ENCODE assay signal across 1 cellular context in the genomic region with DNA sequence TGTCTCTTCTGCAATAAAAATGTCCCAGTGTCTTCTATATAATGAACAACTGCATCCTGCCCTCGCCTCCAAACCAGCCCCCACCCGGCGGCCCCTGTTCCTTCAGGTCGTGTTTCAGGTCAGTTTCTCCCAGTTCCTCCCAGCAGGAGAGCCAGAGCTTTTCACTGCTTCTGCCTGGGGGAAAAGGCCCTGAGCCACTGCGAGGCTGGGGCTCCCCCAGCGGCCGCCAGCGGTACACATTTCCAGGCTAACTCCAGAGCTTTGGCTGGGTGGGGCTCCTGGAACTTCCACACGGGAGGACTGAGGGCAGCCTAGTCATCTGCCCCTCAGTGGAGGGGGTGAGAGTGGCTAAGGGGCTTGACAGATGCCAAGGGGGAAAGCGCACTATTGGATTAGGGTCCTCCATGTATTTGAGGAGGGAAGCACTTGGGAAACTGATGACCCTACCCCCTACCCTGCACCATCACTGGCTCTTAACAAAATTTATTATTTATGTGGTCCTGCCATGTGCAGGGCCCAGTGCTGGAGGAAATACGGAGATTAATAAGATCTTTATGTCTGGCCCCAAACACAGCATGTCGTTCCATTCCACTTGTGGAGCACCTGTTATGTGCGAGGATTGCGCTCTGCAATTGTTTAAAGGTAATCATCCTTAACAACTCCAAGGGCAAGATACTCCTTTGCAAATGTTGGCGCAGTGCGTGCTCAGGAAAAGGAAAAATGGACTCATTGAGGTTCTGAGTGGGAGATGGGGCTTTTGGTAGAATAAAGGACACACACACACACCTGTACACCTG.
TF ChIP-seq lines count a peak whose summit lies in the region.

No MANE protein-coding gene starts in this region.

TF ChIP-seq in WTC11, 78 proteins besides CTCF, POLR2A, EP300 and RAD21 (continued from another document):
- TF ChIP-seq, protein P1, sequence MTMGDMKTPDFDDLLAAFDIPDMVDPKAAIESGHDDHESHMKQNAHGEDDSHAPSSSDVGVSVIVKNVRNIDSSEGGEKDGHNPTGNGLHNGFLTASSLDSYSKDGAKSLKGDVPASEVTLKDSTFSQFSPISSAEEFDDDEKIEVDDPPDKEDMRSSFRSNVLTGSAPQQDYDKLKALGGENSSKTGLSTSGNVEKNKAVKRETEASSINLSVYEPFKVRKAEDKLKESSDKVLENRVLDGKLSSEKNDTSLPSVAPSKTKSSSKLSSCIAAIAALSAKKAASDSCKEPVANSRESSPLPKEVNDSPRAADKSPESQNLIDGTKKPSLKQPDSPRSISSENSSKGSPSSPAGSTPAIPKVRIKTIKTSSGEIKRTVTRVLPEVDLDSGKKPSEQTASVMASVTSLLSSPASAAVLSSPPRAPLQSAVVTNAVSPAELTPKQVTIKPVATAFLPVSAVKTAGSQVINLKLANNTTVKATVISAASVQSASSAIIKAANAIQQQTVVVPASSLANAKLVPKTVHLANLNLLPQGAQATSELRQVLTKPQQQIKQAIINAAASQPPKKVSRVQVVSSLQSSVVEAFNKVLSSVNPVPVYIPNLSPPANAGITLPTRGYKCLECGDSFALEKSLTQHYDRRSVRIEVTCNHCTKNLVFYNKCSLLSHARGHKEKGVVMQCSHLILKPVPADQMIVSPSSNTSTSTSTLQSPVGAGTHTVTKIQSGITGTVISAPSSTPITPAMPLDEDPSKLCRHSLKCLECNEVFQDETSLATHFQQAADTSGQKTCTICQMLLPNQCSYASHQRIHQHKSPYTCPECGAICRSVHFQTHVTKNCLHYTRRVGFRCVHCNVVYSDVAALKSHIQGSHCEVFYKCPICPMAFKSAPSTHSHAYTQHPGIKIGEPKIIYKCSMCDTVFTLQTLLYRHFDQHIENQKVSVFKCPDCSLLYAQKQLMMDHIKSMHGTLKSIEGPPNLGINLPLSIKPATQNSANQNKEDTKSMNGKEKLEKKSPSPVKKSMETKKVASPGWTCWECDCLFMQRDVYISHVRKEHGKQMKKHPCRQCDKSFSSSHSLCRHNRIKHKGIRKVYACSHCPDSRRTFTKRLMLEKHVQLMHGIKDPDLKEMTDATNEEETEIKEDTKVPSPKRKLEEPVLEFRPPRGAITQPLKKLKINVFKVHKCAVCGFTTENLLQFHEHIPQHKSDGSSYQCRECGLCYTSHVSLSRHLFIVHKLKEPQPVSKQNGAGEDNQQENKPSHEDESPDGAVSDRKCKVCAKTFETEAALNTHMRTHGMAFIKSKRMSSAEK (CRISPR knock-in tag; IDR thresholded peaks at IDR 0.05; ENCODE audit: borderline replicate concordance): no peak
- TF ChIP-seq ZNF263 (CRISPR knock-in tag; IDR thresholded peaks at IDR 0.05; ENCODE audit: low read depth): no peak
- TF ChIP-seq ZNF138 (CRISPR knock-in tag; conservative IDR thresholded peaks at IDR 0.05): no peak
- TF ChIP-seq SMAD3 (CRISPR knock-in tag; IDR thresholded peaks at IDR 0.05; ENCODE audit: borderline replicate concordance): no peak
